8 cellular contexts compared by ENCODE assay signal in the genomic region with DNA sequence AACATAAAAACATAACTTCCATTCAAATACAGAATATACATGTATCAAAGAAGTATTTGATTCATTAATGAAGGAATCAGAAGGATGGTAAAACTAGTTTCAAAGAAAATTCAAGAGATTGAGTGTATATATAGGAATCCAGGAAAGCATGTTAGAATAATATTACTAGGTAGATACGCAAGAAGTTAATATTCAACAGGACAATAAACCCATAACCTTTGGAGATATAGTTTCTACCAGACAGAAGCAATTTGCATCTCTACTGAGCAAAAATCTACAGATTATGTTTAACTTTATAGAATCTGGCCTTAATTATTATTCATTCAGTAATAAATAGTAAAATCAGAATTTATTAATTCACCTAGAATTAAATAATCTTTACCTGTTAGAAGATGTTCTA.
"Had no signal": no experiment of that assay in that cellular context is flagged by ENCODE, and none has a peak within 500 bp of the region (broad histone marks: within the 10 kb centered on the region; RNA-seq: fewer than 3 reads in every experiment).

No MANE protein-coding gene starts in this region.

- FAIRE-seq: G401.6, GM12878, GM12891, GM12892, GM18507, GM19239 had no signal

- H3K4me3 ChIP-seq: GM12878 had no signal

- DNase-seq: GDM1, GF-D8 had no signal

- ATAC-seq: GM12878 had no signal
